Comparison of ENCODE assay signal across 8 cellular contexts in genomic region chr16:75306102-75306762, GRCh38. TPM values are rescaled to one million over a fixed set of nuclear protein-coding genes. Genes with fewer than 3 reads are reported as not detected.
DNase-seq lines count a peak whose midpoint lies in the region; ATAC-seq and TF ChIP-seq lines count a peak whose summit lies in the region.

No MANE protein-coding gene starts in this region.

- peak; percentile 5 for ATAC-seq in left lung
- ATAC-seq in GM21381 (IDR thresholded peaks at IDR 0.05; ENCODE audit: unreplicated experiment), result no peak

- H3K27ac ChIP-seq in brain microvascular endothelial cell, result peak overlapping the region; percentile 96
- H3K27ac ChIP-seq in left lung, result peak overlapping the region; percentile 75 to 81
- peak overlapping the region; percentile 81 for H3K27ac ChIP-seq in thymus (ENCODE audit: low read depth)

- in situ Hi-C loops in brain microvascular endothelial cell (cut with HindIII; ENCODE audit: low pct_ligation_motif_present, low sequenced_read_pairs), result loop anchor here (5.0 kb wide), 1 partner anchor 81 kb away; no protein-coding TSS in a partner anchor

- H3K9me3 ChIP-seq in left lung (no peaks in the 10 kb centered on the region), thymus (ENCODE audit: control insufficient read depth) (no peaks in the 10 kb centered on the region)

- no peak overlapping the region for H3K27ac Mint-ChIP-seq in T-helper 2 cell treated with Interferon-gamma antibody and Interleukin-4, amounts not matched to agents 5 μg/mL and 100 μg/mL, for 36 hours

- WGBS in thymus, result 96% methylated on average over 9 of the region's 9 CpGs

- H3K27me3 ChIP-seq in brain microvascular endothelial cell (replicated peaks) (no peaks in the 10 kb centered on the region), left lung (no peaks in the 10 kb centered on the region), thymus (ENCODE audit: control insufficient read depth, insufficient read depth) (no peaks in the 10 kb centered on the region)

- H3K4me1 Mint-ChIP-seq in T-helper 2 cell treated with Interferon-gamma antibody and Interleukin-4, amounts not matched to agents 5 μg/mL and 100 μg/mL, for 36 hours (ENCODE audit: low read depth), result peaks cover 8% of the 10 kb centered on the region

- H3K9me3 Mint-ChIP-seq in T-helper 2 cell treated with Interferon-gamma antibody and Interleukin-4, amounts not matched to agents 5 μg/mL and 100 μg/mL, for 36 hours, result no peaks in the 10 kb centered on the region

- no peak for TF ChIP-seq CTCF in brain microvascular endothelial cell (IDR thresholded peaks at IDR 0.05; ENCODE audit: low read depth, low read length, missing control alignments)
- no peak for TF ChIP-seq CTCF in left lung (IDR thresholded peaks at IDR 0.05)

- H3K4me1 ChIP-seq in left lung (peaks cover 16 to 22% of the 10 kb centered on the region in 2 donors), thymus (ENCODE audit: control insufficient read depth, insufficient read depth, low read length) (no peaks in the 10 kb centered on the region)

- DNase-seq in NOMO-1 treated with DMSO at 0.1 percent for 48 hours (lab: John Stamatoyannopoulos, UW; ENCODE audit: unreplicated experiment), result peak; percentile 25
- no peak for DNase-seq in NOMO-1 treated with dmso at 0.1 percent for 144 hours (lab: John Stamatoyannopoulos, UW; ENCODE audit: unreplicated experiment)
- DNase-seq in brain microvascular endothelial cell, result peak; percentile 52
- no peak for DNase-seq in left lung
- no peak for DNase-seq in DMS53 treated with DMSO at 0.1 percent for 48 hours (lab: John Stamatoyannopoulos, UW; ENCODE audit: unreplicated experiment)
- DNase-seq in T-helper 2 cell treated with Interferon-gamma antibody and Interleukin-4, amounts not matched to agents 5 μg/mL and 100 μg/mL, for 36 hours (ENCODE audit: low spot score), result no peak

- H3K36me3 Mint-ChIP-seq in T-helper 2 cell treated with Interferon-gamma antibody and Interleukin-4, amounts not matched to agents 5 μg/mL and 100 μg/mL, for 36 hours (ENCODE audit: low read depth), result peaks cover 26% of the 10 kb centered on the region

- intact Hi-C loops in left lung (cut with DNase I), result no loop called here

- H3K27me3 Mint-ChIP-seq in T-helper 2 cell treated with Interferon-gamma antibody and Interleukin-4, amounts not matched to agents 5 μg/mL and 100 μg/mL, for 36 hours (ENCODE audit: low read depth), result peaks cover 13% of the 10 kb centered on the region

- H3K36me3 ChIP-seq in brain microvascular endothelial cell (replicated peaks), result peaks cover 3% of the 10 kb centered on the region
- H3K36me3 ChIP-seq in left lung, result peaks cover 0 to 18% of the 10 kb centered on the region in 2 donors
- H3K36me3 ChIP-seq in thymus (ENCODE audit: control insufficient read depth, insufficient read depth), result peaks cover 25% of the 10 kb centered on the region

- H3K4me3 Mint-ChIP-seq in T-helper 2 cell treated with Interferon-gamma antibody and Interleukin-4, amounts not matched to agents 5 μg/mL and 100 μg/mL, for 36 hours, result no peak overlapping the region

- H3K4me3 ChIP-seq in brain microvascular endothelial cell (ENCODE audit: low read depth, low read length) (no peak overlapping the region), left lung (no peak overlapping the region), thymus (ENCODE audit: low read length) (no peak overlapping the region)

RNA-seq across cellular contexts. Expression of gene BCAR1, which starts 54.8 kb away (rescaled TPM):
- total RNA-seq in left lung, result 10 to 100 TPM; 67.6 to 73.6 TPM
- 14.5 TPM for polyA plus RNA-seq in thymus

Comparison
In these comparisons a context has a peak if more than half of its experiments do, and no peak if none do; other contexts are left out.
1. DNase-seq: peak in NOMO-1 treated with DMSO at 0.1 percent for 48 hours (single experiment) and brain microvascular endothelial cell (single experiment); none in NOMO-1 treated with dmso at 0.1 percent for 144 hours (single experiment), left lung (0 of 2), DMS53 treated with DMSO at 0.1 percent for 48 hours (single experiment) and T-helper 2 cell treated with Interferon-gamma antibody and Interleukin-4, amounts not matched to agents 5 μg/mL and 100 μg/mL, for 36 hours (single experiment).
2. Peak in every context shown above with its lines, with median percentiles within 50 percentile points of each other: H3K27ac ChIP-seq.